ENCODE assay signal across 10 cellular contexts in the genomic region with DNA sequence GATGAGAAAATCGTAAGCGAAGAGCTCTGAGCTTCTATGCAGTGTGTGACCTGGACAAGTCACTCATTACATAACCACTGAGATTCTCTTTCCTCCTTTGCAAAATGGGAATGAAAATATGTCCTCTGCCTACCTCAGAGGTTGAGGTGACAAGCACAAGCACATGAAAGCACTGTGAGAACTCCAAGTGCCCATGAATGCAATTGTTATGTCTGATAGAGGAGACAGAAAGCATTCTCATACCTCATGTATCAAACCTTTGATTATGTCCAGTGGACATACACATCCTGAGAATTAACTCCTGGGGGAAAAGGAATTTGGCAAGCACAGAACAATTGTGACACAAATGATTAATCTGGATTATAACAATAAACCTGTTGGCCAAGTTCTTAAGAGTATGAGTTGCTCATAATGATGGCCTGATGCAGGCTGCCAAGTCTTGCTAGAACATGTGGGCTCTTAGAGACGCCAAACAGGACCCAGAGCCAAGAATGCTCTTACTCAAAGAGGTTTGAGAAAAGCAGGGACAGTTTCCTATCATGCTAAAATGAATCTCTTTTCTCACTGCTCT. TPM values are rescaled to one million over a fixed set of nuclear protein-coding genes. Genes with fewer than 3 reads are reported as not detected.
A peak's percentile ranks its signal among the peaks of the same experiment; 100 is the strongest.
DNase-seq lines count a peak whose midpoint lies in the region; ATAC-seq and TF ChIP-seq lines count a peak whose summit lies in the region.
"Had no signal": no experiment of that assay in that cellular context is flagged by ENCODE, and none has a peak within 500 bp of the region (broad histone marks: within the 10 kb centered on the region; RNA-seq: fewer than 3 reads in every experiment).

No MANE protein-coding gene starts in this region.

- no peaks in the 10 kb centered on the region for H3K36me3 Mint-ChIP-seq in endodermal cell (ENCODE audit: low read depth)

- WGBS in heart left ventricle, 4 donors = 24 to 42% (median 36%) methylated on average over 3 of the region's 3 CpGs
- WGBS in endodermal cell (ENCODE audit: insufficient coverage in 1 of 2, insufficient read length in 1 of 2), 2 experiments = 89 to 100% methylated on average over 1 to 3 of the region's 3 CpGs
- 77 to 89% (median 85%) methylated on average over 3 of the region's 3 CpGs for whole genome bisulfite sequencing in spleen, 5 donors

- TF ChIP-seq POLR2A in heart left ventricle (IDR thresholded peaks at IDR 0.05) (no peak), spleen (IDR thresholded peaks at IDR 0.05) (no peak)

- H3K27ac Mint-ChIP-seq in endodermal cell = no peak overlapping the region

- intact Hi-C loops in heart left ventricle (cut with DNase I) (no loop called here), spleen (cut with DNase I; ENCODE audit: low total_unique reads) (no loop called here)

- H3K9me3 ChIP-seq in heart left ventricle (no peaks in the 10 kb centered on the region), endodermal cell (ENCODE audit: control insufficient read depth, low read length) (no peaks in the 10 kb centered on the region), spleen (no peaks in the 10 kb centered on the region)

- H3K36me3 ChIP-seq in heart left ventricle (no peaks in the 10 kb centered on the region), endodermal cell (ENCODE audit: control insufficient read depth, insufficient read depth, low read length) (no peaks in the 10 kb centered on the region), spleen (no peaks in the 10 kb centered on the region)

- H3K27ac ChIP-seq in heart left ventricle = peak overlapping the region in 9 of 12 donors; percentile 5 to 68 (median 35)
- no peak overlapping the region for H3K27ac ChIP-seq in endodermal cell (ENCODE audit: low read depth, low read length)
- peak overlapping the region in 1 of 8 donors; percentile 3 for H3K27ac ChIP-seq in spleen

- H3K4me1 Mint-ChIP-seq in endodermal cell = no peaks in the 10 kb centered on the region

- peak overlapping the region in 2 of 12 donors; percentile 16 to 34 for H3K4me3 ChIP-seq in heart left ventricle
- no peak overlapping the region for H3K4me3 ChIP-seq in retinal pigment epithelial cell (ENCODE audit: low read length)
- no peak overlapping the region for H3K4me3 ChIP-seq in endodermal cell (ENCODE audit: low read length)
- H3K4me3 ChIP-seq in spleen = no peak overlapping the region

- H3K9me3 Mint-ChIP-seq in endodermal cell = no peaks in the 10 kb centered on the region

- H3K27me3 ChIP-seq in heart left ventricle (no peaks in the 10 kb centered on the region), endodermal cell (ENCODE audit: control insufficient read depth, insufficient read depth, low read length, poor library complexity, severe bottlenecking) (no peaks in the 10 kb centered on the region), spleen (replicated peaks in 1 of 7) (no peaks in the 10 kb centered on the region)

- DNase-seq in DMS79 (lab: John Stamatoyannopoulos, UW) (peak; percentile 74), heart left ventricle (peak in 4 of 5 donors; percentile 42 to 77 (median 59)), retinal pigment epithelial cell (ENCODE audit: low read depth) (peak; percentile 97), endodermal cell (no peak), COR-L47 (lab: John Stamatoyannopoulos, UW) (no peak), spleen (no peak)
- DNase-seq in activated naive CD4-positive, alpha-beta T cell (lab: John Stamatoyannopoulos, UW) = no peak
- DNase-seq: GDM1, NCI-H1436 had no signal

- peak; percentile 87 for ATAC-seq in SK-N-SH treated with all-trans-retinoic acid at 6 μM for 48 hours
- peak; percentile 82 to 88 (median 85) for ATAC-seq in heart left ventricle

- H3K27me3 Mint-ChIP-seq in endodermal cell (ENCODE audit: insufficient read depth) = peaks cover 3% of the 10 kb centered on the region

- H3K4me3 Mint-ChIP-seq in endodermal cell = no peak overlapping the region

- TF ChIP-seq CTCF in heart left ventricle (IDR thresholded peaks at IDR 0.05) = no peak
- no peak for TF ChIP-seq CTCF in retinal pigment epithelial cell (conservative IDR thresholded peaks at IDR 0.05; ENCODE audit: low read depth, low read length)
- no peak for TF ChIP-seq CTCF in endodermal cell (conservative IDR thresholded peaks at IDR 0.05)
- no peak for TF ChIP-seq CTCF in spleen (IDR thresholded peaks at IDR 0.05 in 8 of 11, conservative IDR thresholded peaks at IDR 0.05 in 3 of 11)

- H3K9ac ChIP-seq in endodermal cell (ENCODE audit: extremely low read depth, low read length, poor library complexity, severe bottlenecking) = no peak overlapping the region

- peaks cover 0 to 29% (median 10%) of the 10 kb centered on the region in 12 donors for H3K4me1 ChIP-seq in heart left ventricle
- H3K4me1 ChIP-seq in endodermal cell (ENCODE audit: control insufficient read depth, insufficient read depth, low read length) = no peaks in the 10 kb centered on the region
- peaks cover 0 to 12% (median 2%) of the 10 kb centered on the region in 6 donors for H3K4me1 ChIP-seq in spleen

TF ChIP-seq in SK-N-SH treated with all-trans-retinoic acid at 6 μM for 48 hours, 23 proteins besides CTCF, POLR2A, EP300 and RAD21 (continues in another document):
- TF ChIP-seq BACH2 (CRISPR knock-in tag; IDR thresholded peaks at IDR 0.05; ENCODE audit: borderline replicate concordance) = no peak
- peak; percentile 97 for TF ChIP-seq CSRNP3 (CRISPR knock-in tag; IDR thresholded peaks at IDR 0.05)
- TF ChIP-seq GLIS3 (CRISPR knock-in tag; IDR thresholded peaks at IDR 0.05) = peak; percentile 92
- peak; percentile 87 for TF ChIP-seq TSHZ2 (CRISPR knock-in tag; IDR thresholded peaks at IDR 0.05)
- peak; percentile 95; the same call in 1 of the 2 replicates for TF ChIP-seq POU6F1 (CRISPR knock-in tag; IDR thresholded peaks at IDR 0.05; ENCODE audit: borderline replicate concordance, low read depth)
- peak; percentile 87 for TF ChIP-seq RARB (CRISPR knock-in tag; IDR thresholded peaks at IDR 0.05)
- TF ChIP-seq SNAI2 (CRISPR knock-in tag; IDR thresholded peaks at IDR 0.05) = peak; percentile 97
- TF ChIP-seq OSR1 (CRISPR knock-in tag; IDR thresholded peaks at IDR 0.05) = no peak

RNA-seq across cellular contexts. Expression of gene RMDN2, which starts 8.5 kb away (rescaled TPM):
- total RNA-seq in heart left ventricle (1 to 10 TPM; 3.4 to 7.2 (median 5.8) TPM), endodermal cell (1 to 10 TPM; 3.9 to 4.9 TPM), spleen (10 to 100 TPM; 22.1 to 57.1 (median 34.3) TPM)
- polyA plus RNA-seq in heart left ventricle (1 to 10 TPM; 2.7 to 4.0 TPM), spleen (10 to 100 TPM; 10.8 to 18.3 (median 12.9) TPM)
- 4.3 TPM for polyA plus RNA-seq in endodermal cell (2013, experiment 1 of 2)
- polyA plus RNA-seq in endodermal cell (2013, experiment 2 of 2) = 3.6 TPM

Comparison
In these comparisons a context has a peak if more than half of its experiments do, and no peak if none do; other contexts are left out.
1. DNase-seq: peak in DMS79 (single experiment), heart left ventricle (4 of 5) and retinal pigment epithelial cell (single experiment); none in endodermal cell (single experiment), COR-L47 (single experiment), spleen (single experiment) and activated naive CD4-positive, alpha-beta T cell (0 of 4).